In genomic region chr1:89451011-89451410, GRCh38 we compare ENCODE assay signal across 1 cellular context.
TF ChIP-seq lines count a peak whose summit lies in the region.

No MANE protein-coding gene starts in this region.

TF ChIP-seq in GM12878, 131 proteins besides CTCF, POLR2A, EP300 and RAD21 (continued from another document):
- TF ChIP-seq ZNF592 (IDR thresholded peaks at IDR 0.05), result no peak
- 0 out of 3 replicates have a peak, but pooled peaks have one; percentile 11 for TF ChIP-seq POU2F2 (IDR thresholded peaks at IDR 0.05; ENCODE audit: borderline replicate concordance, low read depth, low read length)
- TF ChIP-seq MTA3 (IDR thresholded peaks at IDR 0.05; ENCODE audit: borderline replicate concordance, low read length), result peak; percentile 32; the same call in 1 of the 2 replicates
- no peak for TF ChIP-seq BRCA1 (IDR thresholded peaks at IDR 0.05; ENCODE audit: low read depth, low read length)
- TF ChIP-seq, protein P1, sequence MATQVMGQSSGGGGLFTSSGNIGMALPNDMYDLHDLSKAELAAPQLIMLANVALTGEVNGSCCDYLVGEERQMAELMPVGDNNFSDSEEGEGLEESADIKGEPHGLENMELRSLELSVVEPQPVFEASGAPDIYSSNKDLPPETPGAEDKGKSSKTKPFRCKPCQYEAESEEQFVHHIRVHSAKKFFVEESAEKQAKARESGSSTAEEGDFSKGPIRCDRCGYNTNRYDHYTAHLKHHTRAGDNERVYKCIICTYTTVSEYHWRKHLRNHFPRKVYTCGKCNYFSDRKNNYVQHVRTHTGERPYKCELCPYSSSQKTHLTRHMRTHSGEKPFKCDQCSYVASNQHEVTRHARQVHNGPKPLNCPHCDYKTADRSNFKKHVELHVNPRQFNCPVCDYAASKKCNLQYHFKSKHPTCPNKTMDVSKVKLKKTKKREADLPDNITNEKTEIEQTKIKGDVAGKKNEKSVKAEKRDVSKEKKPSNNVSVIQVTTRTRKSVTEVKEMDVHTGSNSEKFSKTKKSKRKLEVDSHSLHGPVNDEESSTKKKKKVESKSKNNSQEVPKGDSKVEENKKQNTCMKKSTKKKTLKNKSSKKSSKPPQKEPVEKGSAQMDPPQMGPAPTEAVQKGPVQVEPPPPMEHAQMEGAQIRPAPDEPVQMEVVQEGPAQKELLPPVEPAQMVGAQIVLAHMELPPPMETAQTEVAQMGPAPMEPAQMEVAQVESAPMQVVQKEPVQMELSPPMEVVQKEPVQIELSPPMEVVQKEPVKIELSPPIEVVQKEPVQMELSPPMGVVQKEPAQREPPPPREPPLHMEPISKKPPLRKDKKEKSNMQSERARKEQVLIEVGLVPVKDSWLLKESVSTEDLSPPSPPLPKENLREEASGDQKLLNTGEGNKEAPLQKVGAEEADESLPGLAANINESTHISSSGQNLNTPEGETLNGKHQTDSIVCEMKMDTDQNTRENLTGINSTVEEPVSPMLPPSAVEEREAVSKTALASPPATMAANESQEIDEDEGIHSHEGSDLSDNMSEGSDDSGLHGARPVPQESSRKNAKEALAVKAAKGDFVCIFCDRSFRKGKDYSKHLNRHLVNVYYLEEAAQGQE (IDR thresholded peaks at IDR 0.05; ENCODE audit: low read depth, low read length), result no peak
- no peak for TF ChIP-seq CHD2 (IDR thresholded peaks at IDR 0.05; ENCODE audit: borderline replicate concordance, low read depth, low read length)
- no peak for TF ChIP-seq BACH1 (IDR thresholded peaks at IDR 0.05; ENCODE audit: borderline replicate concordance)
- TF ChIP-seq ZNF622 (IDR thresholded peaks at IDR 0.05), result no peak
- TF ChIP-seq CBFB (IDR thresholded peaks at IDR 0.05; ENCODE audit: low read depth), result no peak
- peak; percentile 61; the same call in 1 of the 2 replicates for TF ChIP-seq FOXM1 (IDR thresholded peaks at IDR 0.05; ENCODE audit: low read depth, low read length)
- no peak for TF ChIP-seq SUPT20H (IDR thresholded peaks at IDR 0.05; ENCODE audit: borderline replicate concordance, control insufficient read depth, low read depth, low read length)
- TF ChIP-seq NR2C2 (IDR thresholded peaks at IDR 0.05; ENCODE audit: borderline replicate concordance, control insufficient read depth, insufficient read length, low read depth), result no peak
- no peak for TF ChIP-seq ELK1 (IDR thresholded peaks at IDR 0.05; ENCODE audit: low read depth, low read length)
- TF ChIP-seq, protein P2, sequence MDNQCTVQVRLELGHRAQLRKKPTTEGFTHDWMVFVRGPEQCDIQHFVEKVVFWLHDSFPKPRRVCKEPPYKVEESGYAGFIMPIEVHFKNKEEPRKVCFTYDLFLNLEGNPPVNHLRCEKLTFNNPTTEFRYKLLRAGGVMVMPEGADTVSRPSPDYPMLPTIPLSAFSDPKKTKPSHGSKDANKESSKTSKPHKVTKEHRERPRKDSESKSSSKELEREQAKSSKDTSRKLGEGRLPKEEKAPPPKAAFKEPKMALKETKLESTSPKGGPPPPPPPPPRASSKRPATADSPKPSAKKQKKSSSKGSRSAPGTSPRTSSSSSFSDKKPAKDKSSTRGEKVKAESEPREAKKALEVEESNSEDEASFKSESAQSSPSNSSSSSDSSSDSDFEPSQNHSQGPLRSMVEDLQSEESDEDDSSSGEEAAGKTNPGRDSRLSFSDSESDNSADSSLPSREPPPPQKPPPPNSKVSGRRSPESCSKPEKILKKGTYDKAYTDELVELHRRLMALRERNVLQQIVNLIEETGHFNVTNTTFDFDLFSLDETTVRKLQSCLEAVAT (IDR thresholded peaks at IDR 0.05), result no peak
- TF ChIP-seq ZSCAN29 (IDR thresholded peaks at IDR 0.05), result no peak
- TF ChIP-seq RFX5 (IDR thresholded peaks at IDR 0.05; ENCODE audit: low read depth, low read length), result no peak
- TF ChIP-seq USF1 (IDR thresholded peaks at IDR 0.05; ENCODE audit: borderline replicate concordance, extremely low read length, insufficient read depth, low read depth, low read length), result no peak
- TF ChIP-seq HDAC6 (IDR thresholded peaks at IDR 0.05; ENCODE audit: unreplicated experiment), result no peak
- TF ChIP-seq, protein P3, sequence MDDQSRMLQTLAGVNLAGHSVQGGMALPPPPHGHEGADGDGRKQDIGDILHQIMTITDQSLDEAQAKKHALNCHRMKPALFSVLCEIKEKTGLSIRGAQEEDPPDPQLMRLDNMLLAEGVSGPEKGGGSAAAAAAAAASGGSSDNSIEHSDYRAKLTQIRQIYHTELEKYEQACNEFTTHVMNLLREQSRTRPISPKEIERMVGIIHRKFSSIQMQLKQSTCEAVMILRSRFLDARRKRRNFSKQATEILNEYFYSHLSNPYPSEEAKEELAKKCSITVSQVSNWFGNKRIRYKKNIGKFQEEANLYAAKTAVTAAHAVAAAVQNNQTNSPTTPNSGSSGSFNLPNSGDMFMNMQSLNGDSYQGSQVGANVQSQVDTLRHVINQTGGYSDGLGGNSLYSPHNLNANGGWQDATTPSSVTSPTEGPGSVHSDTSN (IDR thresholded peaks at IDR 0.05; ENCODE audit: insufficient replicate concordance, low read depth, low read length), result no peak
- no peak for TF ChIP-seq HCFC1 (IDR thresholded peaks at IDR 0.05; ENCODE audit: low read length)
- TF ChIP-seq RB1 (IDR thresholded peaks at IDR 0.05; ENCODE audit: borderline replicate concordance), result no peak
- peak; percentile 12 to 38; a peak in 3 of 4 replicates for TF ChIP-seq IKZF2 (IDR thresholded peaks at IDR 0.05)
- no peak for TF ChIP-seq MXI1 (IDR thresholded peaks at IDR 0.05; ENCODE audit: low read depth, low read length)
- no peak for TF ChIP-seq PAX8 (IDR thresholded peaks at IDR 0.05)
- no peak for TF ChIP-seq DPF2 (IDR thresholded peaks at IDR 0.05)
- TF ChIP-seq WRNIP1 (IDR thresholded peaks at IDR 0.05; ENCODE audit: borderline replicate concordance, low read depth, low read length), result no peak
- no peak for TF ChIP-seq CEBPB (IDR thresholded peaks at IDR 0.05; ENCODE audit: borderline replicate concordance in 1 of 2, low read depth in 2 of 2, low read length in 2 of 2)
- no peak for TF ChIP-seq ATF3 (IDR thresholded peaks at IDR 0.05; ENCODE audit: borderline replicate concordance, extremely low read depth, low read depth, low read length)
- TF ChIP-seq RUNX3 (IDR thresholded peaks at IDR 0.05; ENCODE audit: low read length), result peak; percentile 95
